Comparison of ENCODE assay signal across 16 cellular contexts in genomic region chr11:48078661-48079060, GRCh38.
"Had no signal": no experiment of that assay in that cellular context is flagged by ENCODE, and none has a peak within 500 bp of the region (broad histone marks: within the 10 kb centered on the region; RNA-seq: fewer than 3 reads in every experiment).

No MANE protein-coding gene starts in this region.

- H3K36me3 ChIP-seq: breast epithelium, lower lobe of right lung had no signal

- H3K36me3 Mint-ChIP-seq: mesothelial cell of epicardium had no signal

- H3K27ac ChIP-seq: breast epithelium, lower lobe of right lung, SK-N-MC had no signal

- H3K27ac Mint-ChIP-seq: mesothelial cell of epicardium; T-helper 1 cell treated with Interleukin-12 subunit alpha and Interleukin-12 subunit beta and Interleukin-4 antibody, amounts not matched to agents 30 μg/mL and 1 μg/mL, for 36 hours had no signal

- H3K4me1 ChIP-seq: breast epithelium had no signal

- H3K27me3 ChIP-seq: breast epithelium had no signal

- DNase-seq: activated B cell treated with CpG ODN at 0.5 μM for 24 hours; activated CD4-positive, alpha-beta T cell treated with anti-CD3 and anti-CD28 coated beads, Interleukin-2, amount 50 U/mL, for 1 hour; activated effector memory CD4-positive, alpha-beta T cell treated with anti-CD3 and anti-CD28 coated beads, Interleukin-2, amount 50 U/mL, for 16 hours; activated T-cell treated with anti-CD3 and anti-CD28 coated beads, Interleukin-2, amount 50 U/mL, for 1 hour; glutamatergic neuron; lower lobe of right lung; naive B cell; nucleus accumbens; stimulated activated CD4-positive, alpha-beta T cell treated with anti-CD3 and anti-CD28 coated beads, Interleukin-2, amount 100 ng/mL, for 48 hours; stimulated activated CD8-positive, alpha-beta memory T cell treated with anti-CD3 and anti-CD28 coated beads, Interleukin-4, amount 100 ng/mL, for 48 hours; stimulated activated naive CD8-positive, alpha-beta T cell treated with anti-CD3 and anti-CD28 coated beads, Interleukin-15, amount 100 ng/mL, for 72 hours had no signal

- ATAC-seq: activated naive CD4-positive, alpha-beta T cell treated with anti-CD3 and anti-CD28 coated beads, Interleukin-2, amount 50 U/mL, for 72 hours; lower lobe of right lung; stimulated activated naive CD8-positive, alpha-beta T cell treated with anti-CD3 and anti-CD28 coated beads, Interleukin-15, amount 100 ng/mL, for 72 hours had no signal

- H3K4me3 Mint-ChIP-seq: activated B cell treated with CpG ODN at 0.5 μM for 24 hours; mesothelial cell of epicardium; stimulated activated naive CD8-positive, alpha-beta T cell treated with anti-CD3 and anti-CD28 coated beads, Interleukin-15, amount 100 ng/mL, for 72 hours; T-helper 1 cell treated with Interleukin-12 subunit alpha and Interleukin-12 subunit beta and Interleukin-4 antibody, amounts not matched to agents 30 μg/mL and 1 μg/mL, for 36 hours had no signal

- H3K4me3 ChIP-seq: breast epithelium, lower lobe of right lung, SK-N-MC had no signal

- H3K9me3 ChIP-seq: breast epithelium, lower lobe of right lung had no signal

- H3K9me3 Mint-ChIP-seq: activated B cell treated with CpG ODN at 0.5 μM for 24 hours; mesothelial cell of epicardium; naive B cell; stimulated activated naive CD8-positive, alpha-beta T cell treated with anti-CD3 and anti-CD28 coated beads, Interleukin-15, amount 100 ng/mL, for 72 hours; T-helper 1 cell treated with Interleukin-12 subunit alpha and Interleukin-12 subunit beta and Interleukin-4 antibody, amounts not matched to agents 30 μg/mL and 1 μg/mL, for 36 hours had no signal

- H3K27me3 Mint-ChIP-seq: activated B cell treated with CpG ODN at 0.5 μM for 24 hours; naive B cell; stimulated activated naive CD8-positive, alpha-beta T cell treated with anti-CD3 and anti-CD28 coated beads, Interleukin-15, amount 100 ng/mL, for 72 hours had no signal

- H3K4me1 Mint-ChIP-seq: mesothelial cell of epicardium had no signal
